ENCODE assay signal across 19 cellular contexts in genomic region chr10:30396708-30397107, GRCh38.
"Had no signal": no experiment of that assay in that cellular context is flagged by ENCODE, and none has a peak within 500 bp of the region (broad histone marks: within the 10 kb centered on the region; RNA-seq: fewer than 3 reads in every experiment).

No MANE protein-coding gene starts in this region.

- FAIRE-seq: kidney had no signal

- H3K27ac ChIP-seq: dorsolateral prefrontal cortex, hepatocyte, left ventricle myocardium inferior, lower lobe of right lung, tibial artery, upper lobe of right lung, vagina had no signal

- ATAC-seq: left cardiac atrium; lower lobe of right lung; stimulated activated memory B cell treated with anti-CD40 and anti-IgM and Interleukin-4, amounts not matched to agents 10 μg/mL and 1 μg/mL and 100 μg/mL, for 72 hours; upper lobe of right lung had no signal

- H3K9me3 ChIP-seq: left ventricle myocardium inferior, lower lobe of right lung, tibial artery, upper lobe of right lung, vagina had no signal

- DNase-seq: cortex of kidney; dorsolateral prefrontal cortex; effector CD8-positive, alpha-beta T cell; foreskin melanocyte; head of caudate nucleus; kidney; left cardiac atrium; left ventricle myocardium inferior; lower lobe of right lung; midbrain; right cardiac atrium; stimulated activated CD4-positive, alpha-beta T cell treated with anti-CD3 and anti-CD28 coated beads, Interleukin-4, amount 100 ng/mL, for 24 hours; tibial artery; upper lobe of right lung had no signal

- H2AFZ ChIP-seq: hepatocyte had no signal

- H3K4me2 ChIP-seq: hepatocyte had no signal

- H3K79me2 ChIP-seq: hepatocyte had no signal

- H3K27me3 ChIP-seq: hepatocyte, tibial artery, upper lobe of right lung, vagina had no signal

- H3K27ac Mint-ChIP-seq: memory B cell; stimulated activated memory B cell treated with anti-CD40 and anti-IgM and Interleukin-4, amounts not matched to agents 10 μg/mL and 1 μg/mL and 100 μg/mL, for 72 hours; stimulated activated naive CD8-positive, alpha-beta T cell treated with anti-CD3 and anti-CD28 coated beads, Interleukin-15, Interleukin-2, amounts not matched to agents 100 ng/mL and 50 ng/mL, for 24 hours had no signal

- H3K36me3 ChIP-seq: left ventricle myocardium inferior, lower lobe of right lung, tibial artery, upper lobe of right lung, vagina had no signal

- H3K4me1 ChIP-seq: upper lobe of right lung, vagina had no signal

- H3K9me3 Mint-ChIP-seq: memory B cell; stimulated activated memory B cell treated with anti-CD40 and anti-IgM and Interleukin-4, amounts not matched to agents 10 μg/mL and 1 μg/mL and 100 μg/mL, for 72 hours; stimulated activated naive CD8-positive, alpha-beta T cell treated with anti-CD3 and anti-CD28 coated beads, Interleukin-15, Interleukin-2, amounts not matched to agents 100 ng/mL and 50 ng/mL, for 24 hours had no signal

- H3K4me3 Mint-ChIP-seq: memory B cell; stimulated activated memory B cell treated with anti-CD40 and anti-IgM and Interleukin-4, amounts not matched to agents 10 μg/mL and 1 μg/mL and 100 μg/mL, for 72 hours; stimulated activated naive CD8-positive, alpha-beta T cell treated with anti-CD3 and anti-CD28 coated beads, Interleukin-15, Interleukin-2, amounts not matched to agents 100 ng/mL and 50 ng/mL, for 24 hours had no signal

- H3K36me3 Mint-ChIP-seq: memory B cell; stimulated activated memory B cell treated with anti-CD40 and anti-IgM and Interleukin-4, amounts not matched to agents 10 μg/mL and 1 μg/mL and 100 μg/mL, for 72 hours had no signal

- H3K4me3 ChIP-seq: dorsolateral prefrontal cortex, hepatocyte, left ventricle myocardium inferior, lower lobe of right lung, tibial artery, upper lobe of right lung, vagina had no signal
